Comparison of ENCODE assay signal across 12 cellular contexts in the genomic region with DNA sequence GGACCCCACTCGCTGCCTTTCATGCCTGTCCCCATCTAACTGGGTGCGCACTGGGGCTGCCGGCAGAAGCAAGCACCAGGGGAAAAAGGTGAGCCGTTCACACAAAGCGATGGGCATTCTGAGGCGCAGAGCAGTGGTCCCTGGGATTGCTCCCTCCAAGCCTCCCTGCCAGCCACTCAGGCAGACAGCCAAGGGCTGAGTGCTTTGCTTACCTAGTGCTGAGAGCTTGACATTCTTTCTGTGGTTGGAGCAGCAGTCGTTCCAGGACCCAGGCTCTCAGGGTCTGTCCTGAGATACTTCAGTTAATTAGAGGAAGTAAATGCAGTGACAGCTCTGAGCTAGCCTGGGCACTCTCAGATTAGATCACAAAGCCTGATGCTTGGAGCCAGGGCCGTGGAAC. TPM values are rescaled to one million over a fixed set of nuclear protein-coding genes. Genes with fewer than 3 reads are reported as not detected.
DNase-seq lines count a peak whose midpoint lies in the region; ATAC-seq and TF ChIP-seq lines count a peak whose summit lies in the region.
"Had no signal": no experiment of that assay in that cellular context is flagged by ENCODE, and none has a peak within 500 bp of the region (broad histone marks: within the 10 kb centered on the region; RNA-seq: fewer than 3 reads in every experiment).

No MANE protein-coding gene starts in this region.

- TF ChIP-seq CTCF in right atrium auricular region (IDR thresholded peaks at IDR 0.05) (no peak), GM13977 (IDR thresholded peaks at IDR 0.05; ENCODE audit: extremely low read depth, insufficient read depth, missing control alignments) (no peak)

- peaks cover 0 to 14% of the 10 kb centered on the region in 2 donors for H3K4me1 ChIP-seq in right atrium auricular region

- peak; percentile 72 for ATAC-seq in Right ventricle myocardium inferior

- no peaks in the 10 kb centered on the region for H3K27me3 ChIP-seq in right atrium auricular region

- H3K9me3 ChIP-seq in right atrium auricular region = no peaks in the 10 kb centered on the region

- H3K4me3 ChIP-seq in right atrium auricular region = no peak overlapping the region

- no peaks in the 10 kb centered on the region for H3K36me3 ChIP-seq in right atrium auricular region

- no peak overlapping the region for H3K27ac ChIP-seq in right atrium auricular region
- H3K27ac ChIP-seq: foreskin keratinocyte, VCaP had no signal

- intact Hi-C loops in Right ventricle myocardium inferior (cut with DNase I) (no loop called here), cardiac septum (cut with DNase I) (no loop called here)

- DNase-seq in Right ventricle myocardium inferior (ENCODE audit: missing footprints) (no peak), right atrium auricular region (ENCODE audit: low spot score) (no peak), RPMI8226 (peak; percentile 24), cardiac septum (ENCODE audit: low spot score) (peak; percentile 74), GM13977 (ENCODE audit: low spot score) (no peak), GM19238 (ENCODE audit: insufficient read length, low spot score) (no peak), medulla oblongata (ENCODE audit: extremely low spot score) (no peak)
- no peak for DNase-seq in stimulated activated naive CD4-positive, alpha-beta T cell treated with Interleukin-2 at 50 U/mL for 16 hours (lab: John Stamatoyannopoulos, UW)
- DNase-seq: kidney glomerular epithelial cell, NCI-H2171 treated with DMSO at 0.1 percent for 48 hours had no signal

- in situ Hi-C loops in GM13977 (cut with MboI; ENCODE audit: low pct_unique_long_range_greater_than_20kb, low sequenced_read_pairs, unreplicated experiment) = no loop called here

RNA-seq across cellular contexts. Expression of a gene that starts 5.7 kb away (rescaled TPM):
- total RNA-seq in Right ventricle myocardium inferior (1.4 TPM), right atrium auricular region (1 to 10 TPM; 1.6 to 2.6 TPM), cardiac septum (2.4 TPM)

Comparison
In these comparisons a context has a peak if more than half of its experiments do, and no peak if none do; other contexts are left out.
1. DNase-seq: peak in RPMI8226 (single experiment) and cardiac septum (single experiment); none in Right ventricle myocardium inferior (single experiment), right atrium auricular region (single experiment), GM13977 (single experiment), GM19238 (single experiment), stimulated activated naive CD4-positive, alpha-beta T cell treated with Interleukin-2 at 50 U/mL for 16 hours (single experiment) and medulla oblongata (single experiment).